8 cellular contexts compared by ENCODE assay signal in the genomic region with DNA sequence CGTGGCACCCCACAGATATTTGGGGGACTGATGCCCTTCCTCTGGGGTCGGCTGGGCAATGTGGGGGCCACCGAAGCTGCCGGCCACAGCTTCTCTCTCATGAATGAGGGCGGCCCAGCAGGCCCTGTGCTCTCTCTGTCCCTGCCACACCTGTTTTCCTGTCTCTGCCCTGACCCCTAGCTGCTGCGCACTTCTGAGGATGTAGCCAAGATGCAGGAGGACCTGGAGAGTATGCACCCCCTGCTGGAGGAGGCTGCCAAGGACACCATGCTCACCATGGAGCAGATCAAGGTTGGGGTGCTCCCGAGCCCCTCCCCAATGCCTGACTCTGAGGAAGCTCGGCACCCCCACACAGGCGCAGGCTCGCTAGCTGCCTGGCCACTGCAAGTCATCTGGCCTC. TPM values are rescaled to one million over a fixed set of nuclear protein-coding genes. Genes with fewer than 3 reads are reported as not detected.
A peak's percentile ranks its signal among the peaks of the same experiment; 100 is the strongest.
DNase-seq lines count a peak whose midpoint lies in the region; ATAC-seq, FAIRE-seq and TF ChIP-seq lines count a peak whose summit lies in the region.

No MANE protein-coding gene starts in this region.

- DNase-seq in stimulated activated CD4-positive, alpha-beta T cell treated with anti-CD3 and anti-CD28 coated beads, Interleukin-15, amount 100 ng/mL, for 24 hours, result peak; percentile 47
- DNase-seq in stimulated activated CD4-positive, alpha-beta T cell treated with anti-CD3 and anti-CD28 coated beads, Interleukin-4, amount 100 ng/mL, for 1 hour, result no peak
- peak; percentile 60 for DNase-seq in NCI-H526 treated with DMSO at 0.1 percent for 48 hours (lab: John Stamatoyannopoulos, UW)
- DNase-seq in choroid plexus epithelial cell (ENCODE audit: low read depth), result peak; percentile 57
- DNase-seq in stimulated activated CD8-positive, alpha-beta memory T cell treated with anti-CD3 and anti-CD28 coated beads, Interleukin-4, amount 100 ng/mL, for 48 hours, result peak; percentile 57
- DNase-seq in CD8-positive, alpha-beta T cell, result no peak
- DNase-seq in kidney, result no peak

- TF ChIP-seq CTCF in choroid plexus epithelial cell (conservative IDR thresholded peaks at IDR 0.05; ENCODE audit: low read depth, low read length), result peak; percentile 73
- TF ChIP-seq CTCF in CD8-positive, alpha-beta T cell (IDR thresholded peaks at IDR 0.05), result no peak
- no peak for TF ChIP-seq CTCF in kidney (IDR thresholded peaks at IDR 0.05; ENCODE audit: borderline replicate concordance, extremely low read depth, insufficient read depth)

- no peaks in the 10 kb centered on the region for H3K9me3 Mint-ChIP-seq in CD8-positive, alpha-beta T cell

- peaks cover 13% of the 10 kb centered on the region for H3K36me3 ChIP-seq in CD8-positive, alpha-beta T cell (ENCODE audit: insufficient read depth, low read length)
- H3K36me3 ChIP-seq in kidney (ENCODE audit: control insufficient read depth in 1 of 2, insufficient read depth in 2 of 2, low read length in 2 of 2), result peaks cover 0 to 14% of the 10 kb centered on the region in 2 donors

- no peak overlapping the region for H3K4me3 Mint-ChIP-seq in CD8-positive, alpha-beta T cell

- H3K27ac ChIP-seq in CD8-positive, alpha-beta T cell (ENCODE audit: low read depth, low read length), result no peak overlapping the region
- no peak overlapping the region for H3K27ac ChIP-seq in kidney (ENCODE audit: low read depth in 2 of 2, low read length in 2 of 2)

- CTCF ChIA-PET in CD8-positive, alpha-beta T cell (lab: Charles Lee), result interaction anchor here (1.2 to 1.5 kb wide), 2 partner anchors 24 to 43 kb away, joined by 3 to 5 read pairs; no protein-coding TSS in a partner anchor

- no peak overlapping the region for H3K9ac ChIP-seq in kidney (ENCODE audit: low read length in 2 of 2)

- no peaks in the 10 kb centered on the region for H3K9me3 ChIP-seq in CD8-positive, alpha-beta T cell (ENCODE audit: low read length)
- no peaks in the 10 kb centered on the region for H3K9me3 ChIP-seq in kidney (ENCODE audit: control insufficient read depth in 1 of 2, low read length in 2 of 2)

- no peak overlapping the region for H3K27ac Mint-ChIP-seq in CD8-positive, alpha-beta T cell

- ATAC-seq in CD8-positive, alpha-beta T cell, result no peak
- ATAC-seq in HG03342 (IDR thresholded peaks at IDR 0.05; ENCODE audit: unreplicated experiment), result no peak

- H3K4me3 ChIP-seq in choroid plexus epithelial cell (ENCODE audit: low read depth, low read length) (no peak overlapping the region), kidney (ENCODE audit: low read length in 2 of 2) (no peak overlapping the region)
- no peak overlapping the region for H3K4me3 ChIP-seq in CD8-positive, alpha-beta T cell (ENCODE audit: low read depth, low read length)

- no peak for FAIRE-seq in kidney (lab: Jason Lieb, UNC)

- H3K27me3 ChIP-seq in CD8-positive, alpha-beta T cell (ENCODE audit: insufficient read depth, low read length), result no peaks in the 10 kb centered on the region

- H3K4me1 ChIP-seq in CD8-positive, alpha-beta T cell (ENCODE audit: insufficient read depth, low read length), result no peaks in the 10 kb centered on the region
- H3K4me1 ChIP-seq in kidney (ENCODE audit: control insufficient read depth in 1 of 2, insufficient read depth in 1 of 2, low read depth in 1 of 2, low read length in 2 of 2), result no peaks in the 10 kb centered on the region

- H3K36me3 Mint-ChIP-seq in CD8-positive, alpha-beta T cell, result peaks cover 26% of the 10 kb centered on the region

- intact Hi-C loops in CD8-positive, alpha-beta T cell (cut with DNase I, micrococcal nuclease), result no loop called here
- intact Hi-C loops in kidney (cut with DNase I), result no loop called here

- H3K4me1 Mint-ChIP-seq in CD8-positive, alpha-beta T cell (ENCODE audit: low read depth), result no peaks in the 10 kb centered on the region

- POLR2A ChIA-PET in CD8-positive, alpha-beta T cell (lab: Charles Lee), result no interaction called here

- no peaks in the 10 kb centered on the region for H3K27me3 Mint-ChIP-seq in CD8-positive, alpha-beta T cell (ENCODE audit: low read depth)

RNA-seq across cellular contexts. Expression of gene BAP1, which starts 24.7 kb away (rescaled TPM):
- total RNA-seq in CD8-positive, alpha-beta T cell, result 100 to 1,000 TPM; 166 to 188 TPM
- total RNA-seq in kidney, result 72.5 TPM
- polyA plus RNA-seq in kidney (ENCODE audit: insufficient read depth, low read depth, low replicate concordance), result 61.6 TPM

RNA-seq across cellular contexts. Expression of gene PHF7, which starts 25.3 kb away (rescaled TPM):
- total RNA-seq in CD8-positive, alpha-beta T cell, result 10 to 100 TPM; 10.2 to 11.6 TPM
- total RNA-seq in kidney, result 8.8 TPM
- polyA plus RNA-seq in kidney (ENCODE audit: insufficient read depth, low read depth, low replicate concordance), result 3.9 TPM

RNA-seq across cellular contexts. Expression of gene SEMA3G, which starts 59.7 kb away (rescaled TPM):
- total RNA-seq in CD8-positive, alpha-beta T cell, result under 1 TPM in 1 of 2 experiments, not detected in 1; 0.05 TPM
- total RNA-seq in kidney, result 25.7 TPM
- polyA plus RNA-seq in kidney (ENCODE audit: insufficient read depth, low read depth, low replicate concordance), result 28.2 TPM

Comparison
In these comparisons a context has a peak if more than half of its experiments do, and no peak if none do; other contexts are left out.
1. DNase-seq: peak in stimulated activated CD4-positive, alpha-beta T cell treated with anti-CD3 and anti-CD28 coated beads, Interleukin-15, amount 100 ng/mL, for 24 hours (single experiment), NCI-H526 treated with DMSO at 0.1 percent for 48 hours (single experiment), choroid plexus epithelial cell (single experiment) and stimulated activated CD8-positive, alpha-beta memory T cell treated with anti-CD3 and anti-CD28 coated beads, Interleukin-4, amount 100 ng/mL, for 48 hours (single experiment); none in stimulated activated CD4-positive, alpha-beta T cell treated with anti-CD3 and anti-CD28 coated beads, Interleukin-4, amount 100 ng/mL, for 1 hour (single experiment), CD8-positive, alpha-beta T cell (0 of 7) and kidney (single experiment).
2. RNA of gene SEMA3G, which starts 59.7 kb away (total RNA-seq): 25.7 TPM in kidney (single experiment); 0.05 TPM in CD8-positive, alpha-beta T cell; every median in the first group is over 10 times any median in the second.